Comparison of ENCODE assay signal across 8 cellular contexts in genomic region chr1:52056937-52057231, GRCh38. TPM values are rescaled to one million over a fixed set of nuclear protein-coding genes. Genes with fewer than 3 reads are reported as not detected.
DNase-seq lines count a peak whose midpoint lies in the region; TF ChIP-seq lines count a peak whose summit lies in the region.

No MANE protein-coding gene starts in this region.

- H4K8ac ChIP-seq in neuronal stem cell (ENCODE audit: low read depth, low read length): no peak overlapping the region

- peaks cover 47% of the 10 kb centered on the region for H3K4me1 Mint-ChIP-seq in T-helper 1 cell treated with Interleukin-12 subunit alpha and Interleukin-12 subunit beta and Interleukin-4 antibody, amounts not matched to agents 30 μg/mL and 1 μg/mL, for 36 hours (ENCODE audit: low read depth)

- H3K4me3 ChIP-seq in Jurkat, Clone E6-1 (ENCODE audit: low read length): peak overlapping the region; percentile 71
- peak overlapping the region; percentile 69 to 100 (median 96) for H3K4me3 ChIP-seq in dorsolateral prefrontal cortex
- H3K4me3 ChIP-seq in neuronal stem cell (ENCODE audit: low read length in 2 of 2): peak overlapping the region; percentile 71 to 95

- H3K27ac Mint-ChIP-seq in T-helper 1 cell treated with Interleukin-12 subunit alpha and Interleukin-12 subunit beta and Interleukin-4 antibody, amounts not matched to agents 30 μg/mL and 1 μg/mL, for 36 hours: peak overlapping the region; percentile 97

- no peak overlapping the region for H4K91ac ChIP-seq in neuronal stem cell (ENCODE audit: low read depth, low read length, poor library complexity)

- H3K27ac ChIP-seq in dorsolateral prefrontal cortex (peak overlapping the region in 53 of 59 donors; percentile 50 to 97 (median 91)), neuronal stem cell (replicated peaks; ENCODE audit: low read length) (no peak overlapping the region)

- peak overlapping the region; percentile 87 for H2AFZ ChIP-seq in neuronal stem cell (ENCODE audit: low read length)

- no CpG with 5 or more reads among the region's 4 CpGs for WGBS in neuronal stem cell (ENCODE audit: extremely low coverage in 2 of 2, insufficient read length in 2 of 2, insufficient replicate concordance in 1 of 2), 2 donors

- no peak overlapping the region for H3K4ac ChIP-seq in neuronal stem cell (ENCODE audit: low read length)

- no peaks in the 10 kb centered on the region for H3K9me3 ChIP-seq in neuronal stem cell (replicated peaks in 1 of 2; ENCODE audit: control insufficient read depth in 2 of 2, insufficient read depth in 1 of 2, low read depth in 1 of 2, low read length in 2 of 2)

- H3K14ac ChIP-seq in neuronal stem cell (ENCODE audit: low read length): no peak overlapping the region

- no peak overlapping the region for H2BK15ac ChIP-seq in neuronal stem cell (ENCODE audit: low read length)

- no peak for TF ChIP-seq CTCF in dorsolateral prefrontal cortex (IDR thresholded peaks at IDR 0.05 in 54 of 56, conservative IDR thresholded peaks at IDR 0.05 in 2 of 56; ENCODE audit: low read depth in 1 of 56, partially characterized antibody in 56 of 56)

- H3K27me3 ChIP-seq in dorsolateral prefrontal cortex: no peaks in the 10 kb centered on the region
- H3K27me3 ChIP-seq in neuronal stem cell (ENCODE audit: control insufficient read depth in 3 of 3, insufficient read depth in 3 of 3, low read depth in 1 of 3, low read length in 3 of 3): no peaks in the 10 kb centered on the region

- peak overlapping the region; percentile 95 for H3K9ac ChIP-seq in neuronal stem cell (ENCODE audit: low read depth, low read length, poor library complexity)

- H3K36me3 Mint-ChIP-seq in T-helper 1 cell treated with Interleukin-12 subunit alpha and Interleukin-12 subunit beta and Interleukin-4 antibody, amounts not matched to agents 30 μg/mL and 1 μg/mL, for 36 hours (ENCODE audit: low read depth): peaks cover 18% of the 10 kb centered on the region

- H3K27me3 Mint-ChIP-seq in T-helper 1 cell treated with Interleukin-12 subunit alpha and Interleukin-12 subunit beta and Interleukin-4 antibody, amounts not matched to agents 30 μg/mL and 1 μg/mL, for 36 hours (ENCODE audit: low read depth): no peaks in the 10 kb centered on the region

- H3K79me1 ChIP-seq in neuronal stem cell (ENCODE audit: low read depth, low read length): peaks cover 2% of the 10 kb centered on the region

- H3K4me1 ChIP-seq in neuronal stem cell (ENCODE audit: control insufficient read depth in 2 of 2, insufficient read depth in 1 of 2, low read depth in 1 of 2, low read length in 2 of 2): peaks cover 3 to 9% of the 10 kb centered on the region in 2 donors

- DNase-seq in T-helper 1 cell (no peak), dorsolateral prefrontal cortex (no peak), neuronal stem cell (ENCODE audit: low spot score) (no peak), SK-N-DZ (ENCODE audit: low spot score) (no peak), erythroblast (lab: John Stamatoyannopoulos, UW) (no peak), NCI-H2081 treated with DMSO at 0.1 percent for 48 hours (lab: John Stamatoyannopoulos, UW) (no peak)
- DNase-seq in Jurkat, Clone E6-1 (ENCODE audit: low read depth, low spot score): no peak

- intact Hi-C loops in dorsolateral prefrontal cortex (cut with DNase I): loop anchor here (1.0 to 10.0 kb wide), 6 partner anchors 24 to 648 kb away; partner anchors contain the start of genes ORC1 (in 2 of the 2), PRPF38A (in 2 of the 2), KTI12 (in 1 of the 2) and ZFYVE9 (in 1 of the 2)

- H2BK5ac ChIP-seq in neuronal stem cell (ENCODE audit: low read length): no peak overlapping the region

- H3K4me3 Mint-ChIP-seq in T-helper 1 cell treated with Interleukin-12 subunit alpha and Interleukin-12 subunit beta and Interleukin-4 antibody, amounts not matched to agents 30 μg/mL and 1 μg/mL, for 36 hours: peak overlapping the region; percentile 98

- no peak overlapping the region for H2AK5ac ChIP-seq in neuronal stem cell (ENCODE audit: low read depth, low read length)

- H3K18ac ChIP-seq in neuronal stem cell (ENCODE audit: low read length): peak overlapping the region; percentile 7

- TF ChIP-seq POLR2A in erythroblast (IDR thresholded peaks at IDR 0.05; ENCODE audit: low read length): no peak

- no peaks in the 10 kb centered on the region for H3K9me3 Mint-ChIP-seq in T-helper 1 cell treated with Interleukin-12 subunit alpha and Interleukin-12 subunit beta and Interleukin-4 antibody, amounts not matched to agents 30 μg/mL and 1 μg/mL, for 36 hours

- H3K36me3 ChIP-seq in neuronal stem cell (replicated peaks in 1 of 2; ENCODE audit: control insufficient read depth in 2 of 2, insufficient read depth in 2 of 2, low read length in 2 of 2): peaks cover 9 to 58% of the 10 kb centered on the region in 2 donors

- H2BK12ac ChIP-seq in neuronal stem cell (ENCODE audit: low read length): no peak overlapping the region

- no peak overlapping the region for H2BK120ac ChIP-seq in neuronal stem cell (ENCODE audit: low read depth, low read length)

- H3K4me2 ChIP-seq in neuronal stem cell (ENCODE audit: insufficient read depth, low read length, poor library complexity, severe bottlenecking): peak overlapping the region; percentile 72

- no peak overlapping the region for H3K23ac ChIP-seq in neuronal stem cell (ENCODE audit: low read depth, low read length, poor library complexity)

RNA-seq across cellular contexts. Expression of gene BTF3L4, which starts 0.8 kb away (rescaled TPM):
- polyA plus RNA-seq in Jurkat, Clone E6-1 (2012; ENCODE audit: insufficient read depth, insufficient read length): 68.7 TPM
- 10 to 100 TPM; 27.7 to 67.7 (median 49.5) TPM for total RNA-seq in dorsolateral prefrontal cortex
- polyA plus RNA-seq in neuronal stem cell (2013, experiment 1 of 2): 129 TPM
- 132 TPM for polyA plus RNA-seq in neuronal stem cell (2013, experiment 2 of 2)
- polyA plus RNA-seq in SK-N-DZ (2014; cell fraction: cytosol; rRNA removed): 138 and 152 TPM in 2 replicates
- 56.8 and 89.9 TPM in 2 replicates for polyA plus RNA-seq in SK-N-DZ (2014; cell fraction: nucleus; rRNA removed)

RNA-seq across cellular contexts. Expression of gene TXNDC12, which starts 1.9 kb away (rescaled TPM):
- 89.6 TPM for polyA plus RNA-seq in Jurkat, Clone E6-1 (2012; ENCODE audit: insufficient read depth, insufficient read length)
- total RNA-seq in dorsolateral prefrontal cortex: 10 to 100 TPM; 18.2 to 47.5 (median 33.6) TPM
- polyA plus RNA-seq in neuronal stem cell (2013, experiment 1 of 2): 130 TPM
- polyA plus RNA-seq in neuronal stem cell (2013, experiment 2 of 2): 134 TPM
- 51.3 and 60.8 TPM in 2 replicates for polyA plus RNA-seq in SK-N-DZ (2014; cell fraction: cytosol; rRNA removed)
- 28.5 and 30.4 TPM in 2 replicates for polyA plus RNA-seq in SK-N-DZ (2014; cell fraction: nucleus; rRNA removed)

RNA-seq across cellular contexts. Expression of gene KTI12, which starts 23.3 kb away (rescaled TPM):
- 13.5 TPM for polyA plus RNA-seq in Jurkat, Clone E6-1 (2012; ENCODE audit: insufficient read depth, insufficient read length)
- total RNA-seq in dorsolateral prefrontal cortex: 10 to 100 TPM in 2 of 120 experiments, 1 to 10 TPM in 118; 3.7 to 10.5 (median 6.4) TPM
- 4.9 TPM for polyA plus RNA-seq in neuronal stem cell (2013, experiment 1 of 2)
- polyA plus RNA-seq in neuronal stem cell (2013, experiment 2 of 2): 4.7 TPM
- polyA plus RNA-seq in SK-N-DZ (2014; cell fraction: cytosol; rRNA removed): 15.2 and 19.3 TPM in 2 replicates
- polyA plus RNA-seq in SK-N-DZ (2014; cell fraction: nucleus; rRNA removed): 13.3 and 18.3 TPM in 2 replicates
